In genomic region chrX:40687169-40687568, GRCh38 we compare ENCODE assay signal across 30 cellular contexts.
"Had no signal": no experiment of that assay in that cellular context is flagged by ENCODE, and none has a peak within 500 bp of the region (broad histone marks: within the 10 kb centered on the region; RNA-seq: fewer than 3 reads in every experiment).

No MANE protein-coding gene starts in this region.

- H3K27ac ChIP-seq: adrenal gland, cardiac muscle cell, esophagus muscularis mucosa, left ventricle myocardium inferior, ovary, sigmoid colon, suprapubic skin, tibial artery, upper lobe of right lung had no signal

- H3K27ac Mint-ChIP-seq: activated CD4-positive, alpha-beta memory T cell treated with anti-CD3 and anti-CD28 coated beads for 36 hours; activated naive CD8-positive, alpha-beta T cell treated with anti-CD3 and anti-CD28 coated beads for 36 hours; brain; endodermal cell; progenitor cell of endocrine pancreas; stimulated activated effector memory CD8-positive, alpha-beta T cell treated with anti-CD3 and anti-CD28 coated beads, Interleukin-12 subunit alpha, Interleukin-12 subunit beta, amount 100 ng/mL, for 72 hours; T-helper 2 cell treated with Interferon-gamma antibody and Interleukin-4, amounts not matched to agents 5 μg/mL and 100 μg/mL, for 36 hours had no signal

- DNase-seq: activated CD4-positive, alpha-beta memory T cell treated with anti-CD3 and anti-CD28 coated beads for 36 hours; activated CD4-positive, alpha-beta T cell treated with anti-CD3 and anti-CD28 coated beads for 36 hours; activated CD4-positive, CD25-positive, alpha-beta regulatory T cell; activated CD8-positive, alpha-beta memory T cell treated with anti-CD3 and anti-CD28 coated beads, Interleukin-2, amount 50 U/mL, for 48 hours; activated naive CD4-positive, alpha-beta T cell; activated naive CD8-positive, alpha-beta T cell treated with anti-CD3 and anti-CD28 coated beads for 36 hours; activated T-cell treated with anti-CD3 and anti-CD28 coated beads, Interleukin-2, amount 50 U/mL, for 4 hours; adrenal gland; aorta; cortex of kidney; endodermal cell; foreskin melanocyte; left ventricle myocardium inferior; mucosa of descending colon; ovary; sigmoid colon; small intestine; stimulated activated CD4-positive, alpha-beta T cell treated with anti-CD3 and anti-CD28 coated beads, Interleukin-4, amount 100 ng/mL, for 24 hours; T-helper 1 cell; tibial artery; upper lobe of right lung had no signal

- H3K9me3 Mint-ChIP-seq: activated CD4-positive, alpha-beta memory T cell treated with anti-CD3 and anti-CD28 coated beads for 36 hours; activated naive CD8-positive, alpha-beta T cell treated with anti-CD3 and anti-CD28 coated beads for 36 hours; activated T-cell treated with anti-CD3 and anti-CD28 coated beads, Interleukin-2, amount 50 U/mL, for 4 hours; brain; stimulated activated effector memory CD8-positive, alpha-beta T cell treated with anti-CD3 and anti-CD28 coated beads, Interleukin-12 subunit alpha, Interleukin-12 subunit beta, amount 100 ng/mL, for 72 hours; T-helper 2 cell treated with Interferon-gamma antibody and Interleukin-4, amounts not matched to agents 5 μg/mL and 100 μg/mL, for 36 hours had no signal

- H3K9me3 ChIP-seq: adrenal gland, esophagus muscularis mucosa, left ventricle myocardium inferior, mucosa of descending colon, ovary, sigmoid colon, suprapubic skin, tibial artery, upper lobe of right lung had no signal

- H3K36me3 ChIP-seq: cardiac muscle cell, ovary had no signal

- H3K4me3 Mint-ChIP-seq: activated CD4-positive, alpha-beta memory T cell treated with anti-CD3 and anti-CD28 coated beads for 36 hours; activated CD4-positive, alpha-beta T cell treated with anti-CD3 and anti-CD28 coated beads for 36 hours; activated naive CD8-positive, alpha-beta T cell treated with anti-CD3 and anti-CD28 coated beads for 36 hours; activated T-cell treated with anti-CD3 and anti-CD28 coated beads, Interleukin-2, amount 50 U/mL, for 4 hours; brain; endodermal cell; stimulated activated effector memory CD8-positive, alpha-beta T cell treated with anti-CD3 and anti-CD28 coated beads, Interleukin-12 subunit alpha, Interleukin-12 subunit beta, amount 100 ng/mL, for 72 hours; T-helper 2 cell treated with Interferon-gamma antibody and Interleukin-4, amounts not matched to agents 5 μg/mL and 100 μg/mL, for 36 hours had no signal

- H3K27me3 ChIP-seq: cardiac muscle cell, ovary, sigmoid colon, suprapubic skin, tibial artery, upper lobe of right lung had no signal

- ATAC-seq: activated CD4-positive, alpha-beta T cell treated with anti-CD3 and anti-CD28 coated beads for 36 hours; activated T-cell treated with anti-CD3 and anti-CD28 coated beads, Interleukin-2, amount 50 U/mL, for 4 hours; mucosa of descending colon; stimulated activated effector memory CD8-positive, alpha-beta T cell treated with anti-CD3 and anti-CD28 coated beads, Interleukin-12 subunit alpha, Interleukin-12 subunit beta, amount 100 ng/mL, for 72 hours; upper lobe of right lung had no signal

- FAIRE-seq: islet of Langerhans, small intestine had no signal

- H3K4me3 ChIP-seq: adrenal gland, cardiac muscle cell, esophagus muscularis mucosa, left ventricle myocardium inferior, lung, mucosa of descending colon, ovary, sigmoid colon, suprapubic skin, tibial artery, upper lobe of right lung had no signal

- H3K27me3 Mint-ChIP-seq: activated CD4-positive, alpha-beta memory T cell treated with anti-CD3 and anti-CD28 coated beads for 36 hours; activated CD4-positive, alpha-beta T cell treated with anti-CD3 and anti-CD28 coated beads for 36 hours; activated naive CD8-positive, alpha-beta T cell treated with anti-CD3 and anti-CD28 coated beads for 36 hours; brain; progenitor cell of endocrine pancreas had no signal

- H3K4me1 ChIP-seq: adrenal gland, sigmoid colon, suprapubic skin, upper lobe of right lung had no signal
